In genomic region chr7:100892364-100893317, GRCh38 we compare ENCODE assay signal across 20 cellular contexts. TPM values are rescaled to one million over a fixed set of nuclear protein-coding genes. Genes with fewer than 3 reads are reported as not detected.
DNase-seq lines count a peak whose midpoint lies in the region; ATAC-seq and TF ChIP-seq lines count a peak whose summit lies in the region.
"Had no signal": no experiment of that assay in that cellular context is flagged by ENCODE, and none has a peak within 500 bp of the region (broad histone marks: within the 10 kb centered on the region; RNA-seq: fewer than 3 reads in every experiment).

No MANE protein-coding gene starts in this region.

- intact Hi-C loops in Right ventricle myocardium superior (cut with DNase I) (loop anchor here (5.0 to 10.0 kb wide), 2 partner anchors 185 to 242 kb away; no protein-coding TSS in a partner anchor), heart right ventricle (cut with DNase I) (loop anchor here in 5 of 10 donors (5.0 to 10.0 kb wide), 5 partner anchors 180 to 392 kb away; no protein-coding TSS in a partner anchor)

- H3K4me1 ChIP-seq in heart right ventricle (peaks cover 16 to 60% (median 45%) of the 10 kb centered on the region in 9 donors), smooth muscle cell (ENCODE audit: low read depth) (peaks cover 41% of the 10 kb centered on the region)
- H3K4me1 ChIP-seq: SJCRH30 had no signal

- H3F3A ChIP-seq in smooth muscle cell (ENCODE audit: low read depth), result peaks cover 10% of the 10 kb centered on the region

- DNase-seq in Right ventricle myocardium superior (peak; percentile 33), heart right ventricle (no peak), WTC11 (ENCODE audit: low spot score) (no peak), naive B cell (no peak), type B pancreatic cell (ENCODE audit: extremely low spot score, unreplicated experiment) (no peak), NCI-H345 (lab: John Stamatoyannopoulos, UW) (no peak), pons (ENCODE audit: low spot score) (no peak), smooth muscle cell (lab: John Stamatoyannopoulos, UW; ENCODE audit: unreplicated experiment) (no peak)
- DNase-seq: amniotic stem cell; cerebellar nuclear complex; EL; foreskin keratinocyte; NCI-H2081; NCI-H524; SJCRH30; stimulated activated naive CD8-positive, alpha-beta T cell treated with anti-CD3 and anti-CD28 coated beads, Interleukin-15, Interleukin-2, amounts not matched to agents 100 U/mL and 50 U/mL, for 24 hours had no signal

- H3K9ac ChIP-seq in smooth muscle cell (ENCODE audit: low read depth), result no peak overlapping the region

- peaks cover 24% of the 10 kb centered on the region for H3K27me3 Mint-ChIP-seq in WTC11 (ENCODE audit: low read depth)
- peaks cover 16 to 62% (median 56%) of the 10 kb centered on the region in 3 donors for H3K27me3 Mint-ChIP-seq in naive B cell
- H3K27me3 Mint-ChIP-seq in type B pancreatic cell, result peaks cover 14% of the 10 kb centered on the region

- H4K20me1 ChIP-seq in smooth muscle cell (ENCODE audit: low read depth), result peaks cover 9% of the 10 kb centered on the region

- H3K27ac Mint-ChIP-seq in WTC11 (no peak overlapping the region), naive B cell (peak overlapping the region in 1 of 6 donors; percentile 20), type B pancreatic cell (no peak overlapping the region)
- H3K27ac Mint-ChIP-seq: T-helper 2 cell treated with Interferon-gamma antibody and Interleukin-4, amounts not matched to agents 5 μg/mL and 100 μg/mL, for 36 hours had no signal

- H3K36me3 Mint-ChIP-seq in WTC11 (peaks cover 10% of the 10 kb centered on the region), naive B cell (peaks cover 3 to 11% of the 10 kb centered on the region in 2 donors), type B pancreatic cell (peaks cover 6% of the 10 kb centered on the region)

- ATAC-seq in Right ventricle myocardium superior (ENCODE audit: poor library complexity), result no peak
- ATAC-seq in heart right ventricle, result no peak
- no peak for ATAC-seq in WTC11
- no peak for ATAC-seq in naive B cell (ENCODE audit: low read depth in 2 of 2)
- ATAC-seq: A549; activated CD4-positive, CD25-positive, alpha-beta regulatory T cell treated with anti-CD3 and anti-CD28 coated beads, Interleukin-2, amount 50 U/mL, for 24 hours; left lobe of liver; stimulated activated naive CD8-positive, alpha-beta T cell treated with anti-CD3 and anti-CD28 coated beads, Interleukin-15, Interleukin-2, amounts not matched to agents 100 U/mL and 50 U/mL, for 24 hours had no signal

- H3K4me3 ChIP-seq in heart right ventricle, result no peak overlapping the region
- H3K4me3 ChIP-seq in smooth muscle cell, result no peak overlapping the region
- H3K4me3 ChIP-seq: A549, SJCRH30 had no signal

- H3K9me3 Mint-ChIP-seq in WTC11 (no peaks in the 10 kb centered on the region), naive B cell (peaks cover 0 to 2% (median 0%) of the 10 kb centered on the region in 7 donors), type B pancreatic cell (no peaks in the 10 kb centered on the region)
- H3K9me3 Mint-ChIP-seq: T-helper 2 cell treated with Interferon-gamma antibody and Interleukin-4, amounts not matched to agents 5 μg/mL and 100 μg/mL, for 36 hours had no signal

- peak overlapping the region; percentile 6 for H3K4me3 Mint-ChIP-seq in WTC11
- H3K4me3 Mint-ChIP-seq in naive B cell, result peak overlapping the region in 7 of 8 donors; percentile 7 to 88 (median 47)
- H3K4me3 Mint-ChIP-seq in type B pancreatic cell, result peak overlapping the region; percentile 93

- no peak for TF ChIP-seq CTCF in heart right ventricle (IDR thresholded peaks at IDR 0.05)
- no peak for TF ChIP-seq CTCF in WTC11 (IDR thresholded peaks at IDR 0.05)
- TF ChIP-seq CTCF in type B pancreatic cell (conservative IDR thresholded peaks at IDR 0.05), result no peak
- no peak for TF ChIP-seq CTCF in smooth muscle cell (IDR thresholded peaks at IDR 0.05; ENCODE audit: borderline replicate concordance, insufficient read depth, poor library complexity, severe bottlenecking)

- no peak overlapping the region for H2AFZ ChIP-seq in smooth muscle cell (ENCODE audit: low read depth)

- 91% methylated on average over 44 of the region's 44 CpGs for WGBS in heart right ventricle, 2 donors
- WGBS in smooth muscle cell (ENCODE audit: low lambda C conversion rate), result 94% methylated on average over 33 of the region's 44 CpGs

- H3K4me1 Mint-ChIP-seq in WTC11, result peaks cover 38% of the 10 kb centered on the region
- H3K4me1 Mint-ChIP-seq in naive B cell, result peaks cover 41 to 44% (median 43%) of the 10 kb centered on the region in 3 donors
- peaks cover 27% of the 10 kb centered on the region for H3K4me1 Mint-ChIP-seq in type B pancreatic cell (ENCODE audit: unreplicated experiment)

- H3K36me3 ChIP-seq in heart right ventricle (peaks cover 0 to 12% (median 2%) of the 10 kb centered on the region in 9 donors), smooth muscle cell (ENCODE audit: low read depth) (no peaks in the 10 kb centered on the region)

- CTCF ChIA-PET in WTC11 (lab: Charles Lee), result interaction anchor here (1.2 to 3.2 kb wide), 3 partner anchors 58 to 73 kb away, joined by 3 to 30 read pairs (median 10); partner anchors contain the start of gene MUC3A

- H3K9me3 ChIP-seq in heart right ventricle, result no peaks in the 10 kb centered on the region
- no peaks in the 10 kb centered on the region for H3K9me3 ChIP-seq in smooth muscle cell (replicated peaks; ENCODE audit: low read depth)
- H3K9me3 ChIP-seq: A549, SJCRH30 had no signal

- H3K27ac ChIP-seq in heart right ventricle (no peak overlapping the region), smooth muscle cell (ENCODE audit: low read depth) (no peak overlapping the region)
- H3K27ac ChIP-seq: A549, foreskin keratinocyte, SJCRH30 had no signal

- no peak overlapping the region for H3K4me2 ChIP-seq in smooth muscle cell
- H3K4me2 ChIP-seq: A549 had no signal

- H3K27me3 ChIP-seq in heart right ventricle, result peaks cover 13 to 71% (median 31%) of the 10 kb centered on the region in 7 donors
- H3K27me3 ChIP-seq in smooth muscle cell (ENCODE audit: low read depth), result peaks cover 22% of the 10 kb centered on the region

- POLR2A ChIA-PET in WTC11 (lab: Charles Lee), result no interaction called here

- H3K79me2 ChIP-seq in smooth muscle cell (ENCODE audit: low read depth), result peaks cover 16% of the 10 kb centered on the region

TF ChIP-seq in WTC11, 78 proteins besides CTCF, POLR2A, EP300 and RAD21 (continues in another document):
- no peak for TF ChIP-seq TCF7 (CRISPR knock-in tag; IDR thresholded peaks at IDR 0.05; ENCODE audit: low read depth)
- TF ChIP-seq ZSCAN18 (CRISPR knock-in tag; IDR thresholded peaks at IDR 0.05), result no peak

RNA-seq across cellular contexts. Expression of gene ACHE, which starts 3.0 kb away (rescaled TPM):
- total RNA-seq in Right ventricle myocardium superior (0.65 TPM), heart right ventricle (1 to 10 TPM in 2 of 10 donors, under 1 TPM in 8; 0.27 to 1.1 (median 0.71) TPM), WTC11 (2021) (6.4 to 7.7 TPM (median 6.6 TPM) in 3 replicates), type B pancreatic cell (ENCODE audit: low replicate concordance) (7.1 and 10.4 TPM in 2 replicates), smooth muscle cell (2.6 and 3.2 TPM in 2 replicates)
- polyA plus RNA-seq in heart right ventricle (under 1 TPM; 0.80 to 0.94 TPM), naive B cell (ENCODE audit: low read depth in 6 of 6) (under 1 TPM in 2 of 6 donors, not detected in 4; 0.55 to 0.92 TPM), smooth muscle cell (2.8 and 3.5 TPM in 2 replicates)

RNA-seq across cellular contexts. Expression of gene UFSP1, which starts 3.1 kb away (rescaled TPM):
- total RNA-seq in Right ventricle myocardium superior (2.2 TPM), heart right ventricle (1 to 10 TPM in 9 of 10 donors, under 1 TPM in 1; 0.99 to 3.3 (median 1.7) TPM), WTC11 (2021) (3.9 to 4.8 TPM (median 4.6 TPM) in 3 replicates), type B pancreatic cell (ENCODE audit: low replicate concordance) (4.4 and 6.3 TPM in 2 replicates), smooth muscle cell (0.31 and 1.2 TPM in 2 replicates)
- polyA plus RNA-seq in heart right ventricle (1 to 10 TPM; 3.1 to 3.4 TPM), naive B cell (ENCODE audit: low read depth in 6 of 6) (1 to 10 TPM in 3 of 6 donors, under 1 TPM in 2, not detected in 1; 0.34 to 2.5 (median 1.7) TPM), smooth muscle cell (2.6 and 2.9 TPM in 2 replicates)

RNA-seq across cellular contexts. Expression of gene SRRT, which starts 17.7 kb away (rescaled TPM):
- 61.1 TPM for total RNA-seq in Right ventricle myocardium superior
- total RNA-seq in heart right ventricle, result 10 to 100 TPM; 38.4 to 69.5 (median 49.6) TPM
- polyA plus RNA-seq in heart right ventricle, result 10 to 100 TPM; 47.6 to 67.6 TPM
- 209 to 238 TPM (median 233 TPM) in 3 replicates for total RNA-seq in WTC11 (2021)
- polyA plus RNA-seq in naive B cell (ENCODE audit: low read depth in 6 of 6), result 10 to 100 TPM; 17.5 to 79.0 (median 46.0) TPM
- 168 and 239 TPM in 2 replicates for total RNA-seq in type B pancreatic cell (ENCODE audit: low replicate concordance)
- 17.8 and 32.1 TPM in 2 replicates for total RNA-seq in smooth muscle cell
- polyA plus RNA-seq in smooth muscle cell, result 63.6 and 87.5 TPM in 2 replicates

RNA-seq across cellular contexts. Expression of gene TRIP6, which starts 25.5 kb away (rescaled TPM):
- 12.6 TPM for total RNA-seq in Right ventricle myocardium superior
- total RNA-seq in heart right ventricle, result 10 to 100 TPM; 13.0 to 23.7 (median 17.7) TPM
- polyA plus RNA-seq in heart right ventricle, result 10 to 100 TPM; 15.4 to 26.3 TPM
- total RNA-seq in WTC11 (2021), result 128 to 140 TPM (median 130 TPM) in 3 replicates
- polyA plus RNA-seq in naive B cell (ENCODE audit: low read depth in 6 of 6), result 1 to 10 TPM; 2.1 to 5.7 (median 3.4) TPM
- total RNA-seq in type B pancreatic cell (ENCODE audit: low replicate concordance), result 78.9 and 84.7 TPM in 2 replicates
- 41.9 and 46.8 TPM in 2 replicates for total RNA-seq in smooth muscle cell
- polyA plus RNA-seq in smooth muscle cell, result 65.6 and 87.0 TPM in 2 replicates

RNA-seq across cellular contexts. Expression of gene SLC12A9, which starts 40.1 kb away (rescaled TPM):
- total RNA-seq in Right ventricle myocardium superior (10.2 TPM), heart right ventricle (10 to 100 TPM in 1 of 10 donors, 1 to 10 TPM in 9; 4.8 to 15.7 (median 6.9) TPM), WTC11 (2021) (32.6 to 39.3 TPM (median 34.1 TPM) in 3 replicates), type B pancreatic cell (ENCODE audit: low replicate concordance) (31.4 and 37.1 TPM in 2 replicates), smooth muscle cell (8.9 and 16.8 TPM in 2 replicates)
- polyA plus RNA-seq in heart right ventricle (10 to 100 TPM; 10.2 to 14.0 TPM), naive B cell (ENCODE audit: low read depth in 6 of 6) (10 to 100 TPM in 4 of 6 donors, 1 to 10 TPM in 2; 7.8 to 13.1 (median 11.5) TPM), smooth muscle cell (12.1 and 17.8 TPM in 2 replicates)

Comparison
In these comparisons a context has a peak if more than half of its experiments do, and no peak if none do; other contexts are left out.
1. H3K4me3 Mint-ChIP-seq: peak in every context shown above with its lines; median percentile 93 in type B pancreatic cell; 47 in naive B cell; 6 in WTC11.